ENCODE assay signal across 1 cellular context in genomic region chr17:16446338-16446983, GRCh38.
TF ChIP-seq lines count a peak whose summit lies in the region.

No MANE protein-coding gene starts in this region.

TF ChIP-seq in HCT116, 20 proteins besides CTCF, POLR2A, EP300 and RAD21 (continued from another document):
- TF ChIP-seq, protein P1, sequence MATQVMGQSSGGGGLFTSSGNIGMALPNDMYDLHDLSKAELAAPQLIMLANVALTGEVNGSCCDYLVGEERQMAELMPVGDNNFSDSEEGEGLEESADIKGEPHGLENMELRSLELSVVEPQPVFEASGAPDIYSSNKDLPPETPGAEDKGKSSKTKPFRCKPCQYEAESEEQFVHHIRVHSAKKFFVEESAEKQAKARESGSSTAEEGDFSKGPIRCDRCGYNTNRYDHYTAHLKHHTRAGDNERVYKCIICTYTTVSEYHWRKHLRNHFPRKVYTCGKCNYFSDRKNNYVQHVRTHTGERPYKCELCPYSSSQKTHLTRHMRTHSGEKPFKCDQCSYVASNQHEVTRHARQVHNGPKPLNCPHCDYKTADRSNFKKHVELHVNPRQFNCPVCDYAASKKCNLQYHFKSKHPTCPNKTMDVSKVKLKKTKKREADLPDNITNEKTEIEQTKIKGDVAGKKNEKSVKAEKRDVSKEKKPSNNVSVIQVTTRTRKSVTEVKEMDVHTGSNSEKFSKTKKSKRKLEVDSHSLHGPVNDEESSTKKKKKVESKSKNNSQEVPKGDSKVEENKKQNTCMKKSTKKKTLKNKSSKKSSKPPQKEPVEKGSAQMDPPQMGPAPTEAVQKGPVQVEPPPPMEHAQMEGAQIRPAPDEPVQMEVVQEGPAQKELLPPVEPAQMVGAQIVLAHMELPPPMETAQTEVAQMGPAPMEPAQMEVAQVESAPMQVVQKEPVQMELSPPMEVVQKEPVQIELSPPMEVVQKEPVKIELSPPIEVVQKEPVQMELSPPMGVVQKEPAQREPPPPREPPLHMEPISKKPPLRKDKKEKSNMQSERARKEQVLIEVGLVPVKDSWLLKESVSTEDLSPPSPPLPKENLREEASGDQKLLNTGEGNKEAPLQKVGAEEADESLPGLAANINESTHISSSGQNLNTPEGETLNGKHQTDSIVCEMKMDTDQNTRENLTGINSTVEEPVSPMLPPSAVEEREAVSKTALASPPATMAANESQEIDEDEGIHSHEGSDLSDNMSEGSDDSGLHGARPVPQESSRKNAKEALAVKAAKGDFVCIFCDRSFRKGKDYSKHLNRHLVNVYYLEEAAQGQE (IDR thresholded peaks at IDR 0.05; ENCODE audit: low read depth): no peak
- no peak for TF ChIP-seq ZNF274 (IDR thresholded peaks at IDR 0.05; ENCODE audit: low read depth, low read length)
- TF ChIP-seq EZH2phosphoT487 (IDR thresholded peaks at IDR 0.05; ENCODE audit: borderline replicate concordance): no peak
- TF ChIP-seq SRF (IDR thresholded peaks at IDR 0.05; ENCODE audit: low read depth): no peak
- TF ChIP-seq, protein P2, sequence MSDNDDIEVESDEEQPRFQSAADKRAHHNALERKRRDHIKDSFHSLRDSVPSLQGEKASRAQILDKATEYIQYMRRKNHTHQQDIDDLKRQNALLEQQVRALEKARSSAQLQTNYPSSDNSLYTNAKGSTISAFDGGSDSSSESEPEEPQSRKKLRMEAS (IDR thresholded peaks at IDR 0.05): no peak
- no peak; the same call in 1 of the 2 replicates for TF ChIP-seq POLR2AphosphoS5 (IDR thresholded peaks at IDR 0.05; ENCODE audit: low read depth, low read length)
- no peak for TF ChIP-seq CBX3 (IDR thresholded peaks at IDR 0.05; ENCODE audit: low read depth)
- TF ChIP-seq ZFX (IDR thresholded peaks at IDR 0.05): no peak
- no peak for TF ChIP-seq SP1 (IDR thresholded peaks at IDR 0.05; ENCODE audit: low read depth)
- TF ChIP-seq EGR1 (IDR thresholded peaks at IDR 0.05; ENCODE audit: low read depth): no peak
- TF ChIP-seq, protein P3, sequence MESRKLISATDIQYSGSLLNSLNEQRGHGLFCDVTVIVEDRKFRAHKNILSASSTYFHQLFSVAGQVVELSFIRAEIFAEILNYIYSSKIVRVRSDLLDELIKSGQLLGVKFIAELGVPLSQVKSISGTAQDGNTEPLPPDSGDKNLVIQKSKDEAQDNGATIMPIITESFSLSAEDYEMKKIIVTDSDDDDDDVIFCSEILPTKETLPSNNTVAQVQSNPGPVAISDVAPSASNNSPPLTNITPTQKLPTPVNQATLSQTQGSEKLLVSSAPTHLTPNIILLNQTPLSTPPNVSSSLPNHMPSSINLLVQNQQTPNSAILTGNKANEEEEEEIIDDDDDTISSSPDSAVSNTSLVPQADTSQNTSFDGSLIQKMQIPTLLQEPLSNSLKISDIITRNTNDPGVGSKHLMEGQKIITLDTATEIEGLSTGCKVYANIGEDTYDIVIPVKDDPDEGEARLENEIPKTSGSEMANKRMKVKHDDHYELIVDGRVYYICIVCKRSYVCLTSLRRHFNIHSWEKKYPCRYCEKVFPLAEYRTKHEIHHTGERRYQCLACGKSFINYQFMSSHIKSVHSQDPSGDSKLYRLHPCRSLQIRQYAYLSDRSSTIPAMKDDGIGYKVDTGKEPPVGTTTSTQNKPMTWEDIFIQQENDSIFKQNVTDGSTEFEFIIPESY (IDR thresholded peaks at IDR 0.05; ENCODE audit: extremely low read depth, insufficient replicate concordance, low read length): no peak
- no peak for TF ChIP-seq CEBPB (IDR thresholded peaks at IDR 0.05; ENCODE audit: low read depth)
- TF ChIP-seq ATF3 (IDR thresholded peaks at IDR 0.05): no peak
